15 cellular contexts compared by ENCODE assay signal in genomic region chr12:96886998-96887677, GRCh38. TPM values are rescaled to one million over a fixed set of nuclear protein-coding genes. Genes with fewer than 3 reads are reported as not detected.
A peak's percentile ranks its signal among the peaks of the same experiment; 100 is the strongest.
DNase-seq lines count a peak whose midpoint lies in the region; ATAC-seq, FAIRE-seq and TF ChIP-seq lines count a peak whose summit lies in the region.
"Had no signal": no experiment of that assay in that cellular context is flagged by ENCODE, and none has a peak within 500 bp of the region (broad histone marks: within the 10 kb centered on the region; RNA-seq: fewer than 3 reads in every experiment).

No MANE protein-coding gene starts in this region.

- no peak overlapping the region for H4K8ac ChIP-seq in H9 (replicated peaks; ENCODE audit: insufficient read length, low read depth, low read length)

- no peak overlapping the region for H4K5ac ChIP-seq in H9 (ENCODE audit: insufficient read length, low read depth, low read length)

- H3K79me1 ChIP-seq in H9 (ENCODE audit: insufficient read depth, low read depth, low read length, poor library complexity, severe bottlenecking): no peaks in the 10 kb centered on the region

- no peak overlapping the region for H3K18ac ChIP-seq in H9 (ENCODE audit: insufficient read length, low read depth, low read length)

- H2BK5ac ChIP-seq in H9 (ENCODE audit: insufficient read length, low read length): no peak overlapping the region

- no peak for FAIRE-seq in astrocyte (lab: Jason Lieb, UNC)

- H4K91ac ChIP-seq in H9 (ENCODE audit: insufficient read length, low read depth, low read length): no peak overlapping the region

- no peak overlapping the region for H3K14ac ChIP-seq in H9 (ENCODE audit: insufficient read depth, low read length)

- intact Hi-C loops in sigmoid colon (cut with DNase I): no loop called here

- no peak for ATAC-seq in GM18520 (IDR thresholded peaks at IDR 0.05; ENCODE audit: unreplicated experiment)
- ATAC-seq: activated CD8-positive, alpha-beta T cell treated with anti-CD3 and anti-CD28 coated beads, Interleukin-2, amount 10 ng/mL, durations not matched to agents 7 days and 5 days had no signal

- no peaks in the 10 kb centered on the region for H3K27me3 ChIP-seq in H9 (ENCODE audit: insufficient read depth, low read length)
- H3K27me3 ChIP-seq in astrocyte (ENCODE audit: insufficient read depth, low read length): no peaks in the 10 kb centered on the region
- H3K27me3 ChIP-seq in sigmoid colon: no peaks in the 10 kb centered on the region
- H3K27me3 ChIP-seq in Peyer's patch: no peaks in the 10 kb centered on the region

- no peak overlapping the region for H3K4ac ChIP-seq in H9 (ENCODE audit: low read depth, low read length)

- H3K27ac Mint-ChIP-seq in H9 (peak overlapping the region in 1 of 3 experiments; percentile 67; a peak in 1 of 7 replicates), astrocyte (ENCODE audit: unreplicated experiment) (peak overlapping the region; percentile 17)
- H3K27ac Mint-ChIP-seq: activated CD8-positive, alpha-beta T cell treated with anti-CD3 and anti-CD28 coated beads, Interleukin-2, amount 10 ng/mL, durations not matched to agents 7 days and 5 days; CD4-positive, alpha-beta memory T cell had no signal

- H4K20me1 ChIP-seq in H9 (ENCODE audit: control insufficient read depth, insufficient read depth, insufficient read length): no peaks in the 10 kb centered on the region
- no peaks in the 10 kb centered on the region for H4K20me1 ChIP-seq in astrocyte (ENCODE audit: insufficient read depth, low read length)

- H2BK20ac ChIP-seq in H9 (ENCODE audit: low read depth, low read length, poor library complexity, severe bottlenecking): no peak overlapping the region

- H3K36me3 Mint-ChIP-seq in H9 (ENCODE audit: insufficient read depth in 1 of 3, low read depth in 3 of 3) (no peaks in the 10 kb centered on the region), astrocyte (ENCODE audit: low read depth, unreplicated experiment) (no peaks in the 10 kb centered on the region)
- H3K36me3 Mint-ChIP-seq: CD4-positive, alpha-beta memory T cell had no signal

- no CpG with 5 or more reads among the region's 4 CpGs for WGBS in H9 (ENCODE audit: extremely low coverage, insufficient read length, low lambda C conversion rate)
- WGBS in sigmoid colon, 2 donors: 69 to 76% methylated on average over 4 of the region's 4 CpGs

- H3K4me1 Mint-ChIP-seq in H9: peaks cover 6 to 14% of the 10 kb centered on the region in 2 experiments
- peaks cover 25% of the 10 kb centered on the region for H3K4me1 Mint-ChIP-seq in astrocyte (ENCODE audit: low read depth, unreplicated experiment)
- H3K4me1 Mint-ChIP-seq: CD4-positive, alpha-beta memory T cell; central memory CD8-positive, alpha-beta T cell had no signal

- H3K23me2 ChIP-seq in H9 (ENCODE audit: insufficient read length, low read depth, low read length, poor library complexity, severe bottlenecking): no peaks in the 10 kb centered on the region

- H2AK5ac ChIP-seq in H9 (ENCODE audit: insufficient read length, low read length): no peak overlapping the region

- H3K56ac ChIP-seq in H9 (ENCODE audit: insufficient read length, low read depth, low read length): no peak overlapping the region

- H3T11ph ChIP-seq in H9 (ENCODE audit: low read length): no peak overlapping the region

- no peak for TF ChIP-seq EP300 in sigmoid colon (IDR thresholded peaks at IDR 0.05)

- TF ChIP-seq POLR2A in sigmoid colon (IDR thresholded peaks at IDR 0.05) (no peak), Peyer's patch (IDR thresholded peaks at IDR 0.05) (no peak)

- H3K9me3 ChIP-seq in H9 (ENCODE audit: control insufficient read depth, low read depth, low read length) (no peaks in the 10 kb centered on the region), astrocyte (ENCODE audit: insufficient read depth, low read depth, low read length) (no peaks in the 10 kb centered on the region), sigmoid colon (no peaks in the 10 kb centered on the region), Peyer's patch (no peaks in the 10 kb centered on the region)
- H3K9me3 ChIP-seq: thoracic aorta had no signal

- H3K23ac ChIP-seq in H9 (ENCODE audit: insufficient read length, low read depth, low read length): no peak overlapping the region

- H3K27ac ChIP-seq in H9 (ENCODE audit: insufficient read length, low read depth, low read length) (no peak overlapping the region), astrocyte (ENCODE audit: low read depth, low read length) (no peak overlapping the region), sigmoid colon (peak overlapping the region in 3 of 4 donors; percentile 30 to 35 (median 34)), Peyer's patch (no peak overlapping the region)
- H3K27ac ChIP-seq: thoracic aorta had no signal

- H3K9ac ChIP-seq in H9 (ENCODE audit: extremely low read depth, insufficient read length, low read length) (no peak overlapping the region), astrocyte (ENCODE audit: low read length) (no peak overlapping the region)

- no peak overlapping the region for H2BK12ac ChIP-seq in H9 (ENCODE audit: insufficient read length, low read depth, low read length)

- H3K4me3 Mint-ChIP-seq in H9: no peak overlapping the region
- H3K4me3 Mint-ChIP-seq in astrocyte (ENCODE audit: unreplicated experiment): no peak overlapping the region
- H3K4me3 Mint-ChIP-seq: activated CD8-positive, alpha-beta T cell treated with anti-CD3 and anti-CD28 coated beads, Interleukin-2, amount 10 ng/mL, durations not matched to agents 7 days and 5 days; CD4-positive, alpha-beta memory T cell; central memory CD8-positive, alpha-beta T cell had no signal

- H3K4me2 ChIP-seq in H9 (ENCODE audit: insufficient read depth, insufficient read length, low read length) (no peak overlapping the region), astrocyte (ENCODE audit: low read length) (peak overlapping the region; percentile 30)

- TF ChIP-seq CTCF in H9 (conservative IDR thresholded peaks at IDR 0.05) (no peak), astrocyte (IDR thresholded peaks at IDR 0.05; ENCODE audit: insufficient read depth, low read depth, low read length) (no peak), sigmoid colon (IDR thresholded peaks at IDR 0.05) (no peak), Peyer's patch (IDR thresholded peaks at IDR 0.05) (no peak)

- H3K4me3 ChIP-seq in astrocyte (ENCODE audit: insufficient read depth, low read depth, low read length) (no peak overlapping the region), sigmoid colon (no peak overlapping the region), Peyer's patch (no peak overlapping the region)
- H3K4me3 ChIP-seq: thoracic aorta had no signal

- DNase-seq in H9 (peak; percentile 43), astrocyte (ENCODE audit: low read depth) (peak; percentile 87), hypothalamus (lab: John Stamatoyannopoulos, UW) (peak in 31 of 51 donors; percentile 1 to 65 (median 27)), sigmoid colon (no peak), Peyer's patch (no peak)
- DNase-seq in activated effector memory CD4-positive, alpha-beta T cell treated with anti-CD3 and anti-CD28 coated beads, Interleukin-2, amount 50 U/mL, for 16 hours: no peak
- DNase-seq in stimulated activated naive CD4-positive, alpha-beta T cell (lab: John Stamatoyannopoulos, UW): no peak
- DNase-seq: activated CD8-positive, alpha-beta T cell treated with anti-CD3 and anti-CD28 coated beads, Interleukin-2, amount 10 ng/mL, durations not matched to agents 7 days and 5 days; activated gamma-delta T cell; CD4-positive, alpha-beta memory T cell; NCI-H1436; NCI-H526 had no signal

- H3K4me1 ChIP-seq in H9 (ENCODE audit: insufficient read depth, low read length): peaks cover 2% of the 10 kb centered on the region; the same call in 1 of the 2 replicates
- peaks cover 32% of the 10 kb centered on the region for H3K4me1 ChIP-seq in astrocyte (ENCODE audit: insufficient read depth, low read length)
- H3K4me1 ChIP-seq in sigmoid colon: peaks cover 0 to 45% (median 33%) of the 10 kb centered on the region in 4 donors
- H3K4me1 ChIP-seq in Peyer's patch: no peaks in the 10 kb centered on the region

- H3K36me3 ChIP-seq in astrocyte (ENCODE audit: insufficient read depth, low read length): no peaks in the 10 kb centered on the region
- H3K36me3 ChIP-seq in sigmoid colon: no peaks in the 10 kb centered on the region
- no peaks in the 10 kb centered on the region for H3K36me3 ChIP-seq in Peyer's patch
- H3K36me3 ChIP-seq: thoracic aorta had no signal

- H3K27me3 Mint-ChIP-seq in H9 (ENCODE audit: low read depth): no peaks in the 10 kb centered on the region
- H3K27me3 Mint-ChIP-seq in astrocyte (ENCODE audit: low read depth, unreplicated experiment): no peaks in the 10 kb centered on the region

- no peak overlapping the region for H2BK15ac ChIP-seq in H9 (ENCODE audit: low read depth, low read length)

- H2AFZ ChIP-seq in H9 (ENCODE audit: low read length): no peak overlapping the region
- H2AFZ ChIP-seq in astrocyte (ENCODE audit: low read depth, low read length): peak overlapping the region; percentile 19

- H3K79me2 ChIP-seq in H9 (ENCODE audit: insufficient read depth, low read length) (no peaks in the 10 kb centered on the region), astrocyte (ENCODE audit: insufficient read depth, low read length) (no peaks in the 10 kb centered on the region)

- H2BK120ac ChIP-seq in H9 (ENCODE audit: low read depth, low read length, poor library complexity, severe bottlenecking): no peak overlapping the region

- H3K9me3 Mint-ChIP-seq in H9 (no peaks in the 10 kb centered on the region), astrocyte (ENCODE audit: unreplicated experiment) (no peaks in the 10 kb centered on the region)
- H3K9me3 Mint-ChIP-seq: CD4-positive, alpha-beta memory T cell; central memory CD8-positive, alpha-beta T cell had no signal

RNA-seq across cellular contexts. Expression of gene NEDD1, which starts 19.9 kb away (rescaled TPM):
- total RNA-seq in H9 (2021) (17.2 and 19.1 TPM in 2 replicates), astrocyte (30.0 and 31.3 TPM in 2 replicates), sigmoid colon (10 to 100 TPM; 17.1 to 31.6 (median 20.9) TPM), Peyer's patch (10 to 100 TPM in 2 of 4 donors, 1 to 10 TPM in 2; 7.1 to 20.6 (median 10.5) TPM)
- polyA plus RNA-seq in sigmoid colon: 1 to 10 TPM; 5.8 to 7.7 (median 6.0) TPM

Comparison
In these comparisons a context has a peak if more than half of its experiments do, and no peak if none do; other contexts are left out.
1. DNase-seq: peak in H9 (single experiment), astrocyte (single experiment) and hypothalamus (31 of 51); none in sigmoid colon (single experiment), Peyer's patch (0 of 3), activated effector memory CD4-positive, alpha-beta T cell treated with anti-CD3 and anti-CD28 coated beads, Interleukin-2, amount 50 U/mL, for 16 hours (single experiment) and stimulated activated naive CD4-positive, alpha-beta T cell (0 of 6).
2. H3K27ac ChIP-seq: peak in sigmoid colon (3 of 4); none in H9 (single experiment), astrocyte (single experiment) and Peyer's patch (0 of 4).